17 cellular contexts compared by ENCODE assay signal in the genomic region with DNA sequence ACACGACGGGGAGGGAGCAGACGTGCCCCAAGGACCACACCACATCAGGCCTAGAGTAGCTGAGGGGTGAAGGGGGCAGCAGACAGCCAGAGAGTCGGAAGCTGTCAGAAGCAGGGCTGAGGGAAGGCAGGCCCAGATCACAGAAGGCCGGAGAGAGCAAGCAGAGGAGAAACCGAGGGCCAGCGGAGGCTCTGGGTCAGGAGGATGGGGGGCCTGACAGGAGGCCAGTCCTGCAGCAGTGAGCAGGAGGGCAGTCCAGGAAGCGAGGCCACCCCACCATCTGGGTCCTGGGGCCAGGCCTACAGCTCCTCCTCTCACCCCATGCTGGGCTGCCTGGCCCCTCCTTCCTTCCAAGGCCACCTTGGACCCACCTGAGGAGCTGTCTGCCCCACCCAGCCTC. TPM values are rescaled to one million over a fixed set of nuclear protein-coding genes. Genes with fewer than 3 reads are reported as not detected.
DNase-seq lines count a peak whose midpoint lies in the region; ATAC-seq and TF ChIP-seq lines count a peak whose summit lies in the region.
"Had no signal": no experiment of that assay in that cellular context is flagged by ENCODE, and none has a peak within 500 bp of the region (broad histone marks: within the 10 kb centered on the region; RNA-seq: fewer than 3 reads in every experiment).

No MANE protein-coding gene starts in this region.

- no peak for ATAC-seq in upper lobe of right lung
- no peak for ATAC-seq in HG02610 (IDR thresholded peaks at IDR 0.05; ENCODE audit: unreplicated experiment)
- no peak for ATAC-seq in HG02981 (IDR thresholded peaks at IDR 0.05; ENCODE audit: unreplicated experiment)

- H3K56ac ChIP-seq in mesendoderm (ENCODE audit: low read length): no peak overlapping the region

- no peaks in the 10 kb centered on the region for H3K27me3 Mint-ChIP-seq in endodermal cell (ENCODE audit: insufficient read depth)

- no peak overlapping the region for H2BK5ac ChIP-seq in mesendoderm (ENCODE audit: low read length)

- no peaks in the 10 kb centered on the region for H3K79me1 ChIP-seq in mesendoderm (ENCODE audit: low read length)

- H2BK15ac ChIP-seq in mesendoderm (replicated peaks; ENCODE audit: low read depth): no peak overlapping the region

- H3K4me1 ChIP-seq in endodermal cell (ENCODE audit: control insufficient read depth, insufficient read depth, low read length) (no peaks in the 10 kb centered on the region), mesendoderm (ENCODE audit: control insufficient read depth, low read depth, low read length) (no peaks in the 10 kb centered on the region), upper lobe of right lung (no peaks in the 10 kb centered on the region)

- no peak overlapping the region for H3K27ac Mint-ChIP-seq in endodermal cell
- H3K27ac Mint-ChIP-seq: B cell; CD4-positive, alpha-beta memory T cell; HFFc6 had no signal

- H3K9me3 ChIP-seq in endodermal cell (ENCODE audit: control insufficient read depth, low read length) (no peaks in the 10 kb centered on the region), upper lobe of right lung (no peaks in the 10 kb centered on the region)

- no peak overlapping the region for H3K4me3 Mint-ChIP-seq in endodermal cell
- H3K4me3 Mint-ChIP-seq: B cell; CD4-positive, alpha-beta memory T cell; HFFc6 had no signal

- DNase-seq in Jurkat, Clone E6-1 (ENCODE audit: low read depth, low spot score): no peak
- DNase-seq in endodermal cell: peak; percentile 47
- DNase-seq in mesendoderm: no peak
- peak; percentile 59 for DNase-seq in upper lobe of right lung
- DNase-seq in activated effector memory CD4-positive, alpha-beta T cell treated with Interleukin-2 at 50 U/mL for 16 hours: no peak
- DNase-seq: CD4-positive, alpha-beta memory T cell; DMS153; DMS79 treated with DMSO at 0.1 percent for 48 hours; EL; GOT3; HCEC 1CT; HFFc6 had no signal

- no peaks in the 10 kb centered on the region for H3K36me3 ChIP-seq in endodermal cell (ENCODE audit: control insufficient read depth, insufficient read depth, low read length)
- no peaks in the 10 kb centered on the region for H3K36me3 ChIP-seq in mesendoderm (ENCODE audit: control insufficient read depth, insufficient read depth, low read length)
- H3K36me3 ChIP-seq in upper lobe of right lung: no peaks in the 10 kb centered on the region

- no peak overlapping the region for H4K5ac ChIP-seq in mesendoderm (ENCODE audit: low read length)

- peaks cover 11% of the 10 kb centered on the region for H3K4me1 Mint-ChIP-seq in endodermal cell
- H3K4me1 Mint-ChIP-seq: B cell; CD4-positive, alpha-beta memory T cell had no signal

- WGBS in endodermal cell (ENCODE audit: insufficient coverage in 1 of 2, insufficient read length in 1 of 2), 2 experiments: 92 to 93% methylated on average over 4 to 8 of the region's 8 CpGs
- WGBS in mesendoderm (ENCODE audit: extremely low coverage, insufficient coverage, low lambda C conversion rate): no CpG with 5 or more reads among the region's 8 CpGs

- H3K18ac ChIP-seq in mesendoderm (ENCODE audit: low read length): no peak overlapping the region

- intact Hi-C loops in upper lobe of right lung (cut with DNase I): no loop called here

- no peaks in the 10 kb centered on the region for H3K79me2 ChIP-seq in mesendoderm (ENCODE audit: control insufficient read depth, insufficient read depth, low read length)

- no peak overlapping the region for H2BK120ac ChIP-seq in mesendoderm (ENCODE audit: low read depth, low read length)

- no peak overlapping the region for H4K8ac ChIP-seq in mesendoderm (ENCODE audit: low read depth, low read length)

- H3K23ac ChIP-seq in mesendoderm (ENCODE audit: low read length): peak overlapping the region; percentile 66

- H3K27ac ChIP-seq in endodermal cell (ENCODE audit: low read depth, low read length): no peak overlapping the region
- H3K27ac ChIP-seq in mesendoderm (ENCODE audit: low read depth, low read length): no peak overlapping the region
- H3K27ac ChIP-seq in upper lobe of right lung: no peak overlapping the region
- H3K27ac ChIP-seq: C4-2B, HL-60 had no signal

- TF ChIP-seq CTCF in endodermal cell (conservative IDR thresholded peaks at IDR 0.05) (no peak), upper lobe of right lung (IDR thresholded peaks at IDR 0.05) (no peak)

- H3K4ac ChIP-seq in mesendoderm (ENCODE audit: low read depth, low read length): no peak overlapping the region

- H3K9ac ChIP-seq in endodermal cell (ENCODE audit: extremely low read depth, low read length, poor library complexity, severe bottlenecking): no peak overlapping the region
- H3K9ac ChIP-seq in mesendoderm (ENCODE audit: low read length): no peak overlapping the region

- no peak overlapping the region for H2AK5ac ChIP-seq in mesendoderm (ENCODE audit: low read length)

- H3K4me3 ChIP-seq in Jurkat, Clone E6-1 (ENCODE audit: low read length): peak overlapping the region; percentile 43
- H3K4me3 ChIP-seq in endodermal cell (ENCODE audit: low read length) (no peak overlapping the region), mesendoderm (ENCODE audit: low read length) (no peak overlapping the region), upper lobe of right lung (no peak overlapping the region)

- no peak overlapping the region for H3K4me2 ChIP-seq in mesendoderm (ENCODE audit: low read length)

- H3K27me3 ChIP-seq in endodermal cell (ENCODE audit: control insufficient read depth, insufficient read depth, low read length, poor library complexity, severe bottlenecking) (no peaks in the 10 kb centered on the region), mesendoderm (ENCODE audit: insufficient read depth, low read length, poor library complexity) (no peaks in the 10 kb centered on the region), upper lobe of right lung (no peaks in the 10 kb centered on the region)

- no peaks in the 10 kb centered on the region for H3K36me3 Mint-ChIP-seq in endodermal cell (ENCODE audit: low read depth)
- H3K36me3 Mint-ChIP-seq: CD4-positive, alpha-beta memory T cell had no signal

- no peaks in the 10 kb centered on the region for H3K9me3 Mint-ChIP-seq in endodermal cell
- H3K9me3 Mint-ChIP-seq: HFFc6 had no signal

RNA-seq across cellular contexts. Expression of a gene that starts 20.3 kb away (rescaled TPM):
- polyA plus RNA-seq in Jurkat, Clone E6-1 (2012; ENCODE audit: insufficient read depth, insufficient read length): 68.0 TPM
- total RNA-seq in endodermal cell: 1 to 10 TPM in 1 of 2 donors, under 1 TPM in 1; 0.97 to 2.4 TPM
- polyA plus RNA-seq in endodermal cell (2013, experiment 1 of 2): 22.5 TPM
- polyA plus RNA-seq in endodermal cell (2013, experiment 2 of 2): 23.2 TPM
- polyA plus RNA-seq in mesendoderm (2013, experiment 1 of 2): 0.20 TPM
- polyA plus RNA-seq in mesendoderm (2013, experiment 2 of 2): 0.15 TPM
- 0.23 TPM for total RNA-seq in upper lobe of right lung

Comparison
In these comparisons a context has a peak if more than half of its experiments do, and no peak if none do; other contexts are left out.
1. DNase-seq: peak in endodermal cell (single experiment) and upper lobe of right lung (single experiment); none in Jurkat, Clone E6-1 (single experiment), mesendoderm (single experiment) and activated effector memory CD4-positive, alpha-beta T cell treated with Interleukin-2 at 50 U/mL for 16 hours (single experiment).